ENCODE assay signal across 17 cellular contexts in the genomic region with DNA sequence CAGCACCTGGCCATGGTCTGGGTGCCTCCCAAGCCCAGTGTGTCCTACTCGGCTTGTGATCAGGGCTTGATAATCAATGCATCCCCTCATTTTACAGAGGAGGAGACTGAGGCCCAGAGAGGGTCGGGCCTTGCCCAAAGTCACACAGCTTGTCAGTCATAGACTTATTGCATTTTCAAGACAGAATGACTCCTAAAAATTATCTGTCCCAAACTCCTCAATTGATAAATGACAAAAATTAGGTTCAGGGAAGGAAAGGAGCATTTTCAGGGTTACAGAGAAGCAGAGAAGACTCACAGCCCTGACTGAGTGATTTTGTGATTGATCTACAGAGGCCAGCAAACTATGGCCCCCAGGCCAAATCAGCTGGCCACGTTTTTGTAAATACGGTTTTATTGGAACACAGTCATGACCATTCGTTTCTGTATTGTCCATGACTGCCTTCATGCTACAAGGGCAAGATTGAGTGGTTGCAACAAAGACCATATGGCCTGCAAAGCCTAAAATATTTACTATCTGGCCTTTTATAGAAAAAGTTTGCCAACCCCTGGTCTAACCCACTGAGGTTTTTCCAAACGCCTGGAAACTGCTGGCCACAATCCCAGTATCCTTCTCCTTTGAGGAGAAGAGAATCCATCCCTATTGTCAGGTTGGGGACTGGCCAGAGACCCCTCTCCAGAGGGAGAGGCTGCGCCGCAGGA. TPM values are rescaled to one million over a fixed set of nuclear protein-coding genes. Genes with fewer than 3 reads are reported as not detected.
A peak's percentile ranks its signal among the peaks of the same experiment; 100 is the strongest.
DNase-seq lines count a peak whose midpoint lies in the region; ATAC-seq and TF ChIP-seq lines count a peak whose summit lies in the region.
"Had no signal": no experiment of that assay in that cellular context is flagged by ENCODE, and none has a peak within 500 bp of the region (broad histone marks: within the 10 kb centered on the region; RNA-seq: fewer than 3 reads in every experiment).

No MANE protein-coding gene starts in this region.

- no peaks in the 10 kb centered on the region for H3K9me2 ChIP-seq in Loucy (replicated peaks; ENCODE audit: low read depth, low read length)

- peaks cover 0 to 5% (median 0%) of the 10 kb centered on the region in 5 experiments for H3K9me3 Mint-ChIP-seq in brain
- H3K9me3 Mint-ChIP-seq: nephron had no signal

- peak overlapping the region in 3 of 5 experiments; percentile 79 to 96 (median 92) for H3K27ac Mint-ChIP-seq in brain

- TF ChIP-seq CTCF in Loucy (conservative IDR thresholded peaks at IDR 0.05; ENCODE audit: low read length) (no peak), brain (conservative IDR thresholded peaks at IDR 0.05) (no peak), lung (IDR thresholded peaks at IDR 0.05; ENCODE audit: control extremely low read depth, extremely low read depth) (no peak)

- no peak overlapping the region for H2AFZ ChIP-seq in Loucy (ENCODE audit: low read length)

- no peaks in the 10 kb centered on the region for H3K79me2 ChIP-seq in Loucy (ENCODE audit: insufficient read depth, low read length)

- H3K9me3 ChIP-seq in Loucy (ENCODE audit: insufficient read depth, low read depth, low read length) (no peaks in the 10 kb centered on the region), lung (ENCODE audit: control insufficient read depth in 2 of 2, insufficient read depth in 1 of 2, low read length in 1 of 2) (no peaks in the 10 kb centered on the region), subcutaneous abdominal adipose tissue (ENCODE audit: control insufficient read depth in 5 of 5, low read length in 5 of 5) (no peaks in the 10 kb centered on the region)

- H3K27me3 ChIP-seq in Loucy (ENCODE audit: insufficient read depth, low read length, poor library complexity, severe bottlenecking) (peaks cover 6% of the 10 kb centered on the region), lung (ENCODE audit: control insufficient read depth, insufficient read depth) (no peaks in the 10 kb centered on the region), subcutaneous abdominal adipose tissue (ENCODE audit: control insufficient read depth in 5 of 5, insufficient read depth in 4 of 5, low read length in 5 of 5) (no peaks in the 10 kb centered on the region)

- H3K4me1 Mint-ChIP-seq in brain = peaks cover 79% of the 10 kb centered on the region

- no peaks in the 10 kb centered on the region for H3K36me3 Mint-ChIP-seq in brain

- peak overlapping the region; percentile 11 to 82 for H3K27ac ChIP-seq in lung (ENCODE audit: low read depth in 1 of 2, low read length in 1 of 2)
- H3K27ac ChIP-seq in subcutaneous abdominal adipose tissue (ENCODE audit: low read depth, low read length) = peak overlapping the region; percentile 75
- H3K27ac ChIP-seq: VCaP had no signal

- no peak overlapping the region for H3K9ac ChIP-seq in Loucy (ENCODE audit: low read depth, low read length, poor library complexity, severe bottlenecking)
- no peak overlapping the region for H3K9ac ChIP-seq in subcutaneous abdominal adipose tissue (ENCODE audit: low read length in 5 of 5)

- H3K4me1 ChIP-seq in Loucy (ENCODE audit: insufficient read depth, low read length, poor library complexity, severe bottlenecking) (peaks cover 39% of the 10 kb centered on the region), lung (ENCODE audit: control insufficient read depth in 2 of 2, insufficient read depth in 2 of 2, low read length in 2 of 2) (peaks cover 17 to 30% of the 10 kb centered on the region in 2 donors), subcutaneous abdominal adipose tissue (ENCODE audit: control insufficient read depth in 5 of 5, insufficient read depth in 5 of 5, low read length in 5 of 5) (peaks cover 4 to 75% (median 63%) of the 10 kb centered on the region in 5 donors)

- peak overlapping the region; percentile 3 for H3K4me2 ChIP-seq in Loucy (ENCODE audit: low read depth, low read length, poor library complexity, severe bottlenecking)

- 80 to 83% methylated on average over 8 of the region's 8 CpGs for WGBS in lung, 2 donors

- DNase-seq in lung (ENCODE audit: low spot score) (no peak), putamen (ENCODE audit: low spot score) (no peak), midbrain (lab: John Stamatoyannopoulos, UW) (no peak)
- DNase-seq: activated CD4-positive, alpha-beta T cell treated with anti-CD3 and anti-CD28 coated beads, Interleukin-2, amount 50 U/mL, for 4 hours; activated naive CD4-positive, alpha-beta T cell treated with Interleukin-2 at 50 U/mL for 16 hours; activated T-cell treated with anti-CD3 and anti-CD28 coated beads, Interleukin-2, amount 50 U/mL, for 1 hour; GOT3; NCI-H2029 treated with DMSO at 0.1 percent for 48 hours; NCI-H510A; stimulated activated naive CD4-positive, alpha-beta T cell treated with Interleukin-2 at 50 U/mL for 16 hours had no signal

- no peak overlapping the region for H3K4me3 ChIP-seq in Loucy (ENCODE audit: low read length, poor library complexity, severe bottlenecking)
- no peak overlapping the region for H3K4me3 ChIP-seq in lung
- no peak overlapping the region for H3K4me3 ChIP-seq in subcutaneous abdominal adipose tissue (ENCODE audit: low read depth in 1 of 5, low read length in 5 of 5)

- H3K36me3 ChIP-seq in Loucy (ENCODE audit: insufficient read depth, low read length) = no peaks in the 10 kb centered on the region
- H3K36me3 ChIP-seq in lung (ENCODE audit: control insufficient read depth in 2 of 2, insufficient read depth in 2 of 2, low read length in 2 of 2) = no peaks in the 10 kb centered on the region
- H3K36me3 ChIP-seq in subcutaneous abdominal adipose tissue (ENCODE audit: control insufficient read depth in 5 of 5, insufficient read depth in 5 of 5, low read length in 5 of 5) = no peaks in the 10 kb centered on the region

- peaks cover 13% of the 10 kb centered on the region for H3K27me3 Mint-ChIP-seq in brain

- peaks cover 3% of the 10 kb centered on the region; the same call in 1 of the 2 replicates for H3F3A ChIP-seq in Loucy (ENCODE audit: low read depth)

- ATAC-seq in lung (ENCODE audit: insufficient read depth, low FRiP score) = no peak
- no peak for ATAC-seq in HG02938 (IDR thresholded peaks at IDR 0.05; ENCODE audit: unreplicated experiment)
- no peak for ATAC-seq in HG02759 (IDR thresholded peaks at IDR 0.05; ENCODE audit: unreplicated experiment)

- H3K4me3 Mint-ChIP-seq in brain = no peak overlapping the region
- H3K4me3 Mint-ChIP-seq: nephron had no signal

- H4K20me1 ChIP-seq in Loucy (ENCODE audit: insufficient read depth, low read length, poor library complexity, severe bottlenecking) = no peaks in the 10 kb centered on the region

RNA-seq across cellular contexts. Expression of a gene that starts 35.1 kb away (rescaled TPM):
- 5.8 TPM for polyA plus RNA-seq in brain (ENCODE audit: insufficient read depth, low read depth, low replicate concordance)
- total RNA-seq in lung = 10 to 100 TPM; 31.5 to 47.9 TPM
- 1 to 10 TPM; 6.8 to 8.9 TPM for polyA plus RNA-seq in lung
